ENCODE assay signal across 13 cellular contexts in genomic region chr12:108360487-108360886, GRCh38. TPM values are rescaled to one million over a fixed set of nuclear protein-coding genes. Genes with fewer than 3 reads are reported as not detected.
A peak's percentile ranks its signal among the peaks of the same experiment; 100 is the strongest.
DNase-seq lines count a peak whose midpoint lies in the region; ATAC-seq, FAIRE-seq and TF ChIP-seq lines count a peak whose summit lies in the region.
"Had no signal": no experiment of that assay in that cellular context is flagged by ENCODE, and none has a peak within 500 bp of the region (broad histone marks: within the 10 kb centered on the region; RNA-seq: fewer than 3 reads in every experiment).

No MANE protein-coding gene starts in this region.

- dilution Hi-C loops in endothelial cell of umbilical vein (cut with MboI; ENCODE audit: extremely low pct_ligation_motif_present, low sequenced_read_pairs), result no loop called here

- no peak overlapping the region for H2AFZ ChIP-seq in endothelial cell of umbilical vein (ENCODE audit: low read depth, low read length)

- no peak for TF ChIP-seq CTCF in endothelial cell of umbilical vein (IDR thresholded peaks at IDR 0.05; ENCODE audit: extremely low read depth in 1 of 2, insufficient read depth in 1 of 2, low read depth in 1 of 2, low read length in 2 of 2)

- no peaks in the 10 kb centered on the region for H3K9me3 ChIP-seq in BLaER1 treated with 17β-estradiol and CSF1 and Interleukin-3, amounts not matched to agents 10 nM and 100 nM (replicated peaks in 1 of 11)
- no peaks in the 10 kb centered on the region for H3K9me3 ChIP-seq in endothelial cell of umbilical vein (replicated peaks; ENCODE audit: control insufficient read depth, insufficient read depth, low read length)

- POLR2A ChIA-PET in endothelial cell of umbilical vein (lab: Charles Lee), result no interaction called here

- no TSS peak for BruUV-seq in endothelial cell of umbilical vein (replicated peaks; lab: Mats Ljungman, UMichigan)

- no peaks in the 10 kb centered on the region for H3K79me2 ChIP-seq in endothelial cell of umbilical vein (ENCODE audit: control insufficient read depth, insufficient read depth, low read length)

- no peak overlapping the region for H3K4me3 ChIP-seq in BLaER1 treated with 17β-estradiol and CSF1 and Interleukin-3, amounts not matched to agents 10 nM and 100 nM
- no peak overlapping the region for H3K4me3 ChIP-seq in endothelial cell of umbilical vein (replicated peaks in 1 of 3; ENCODE audit: insufficient read depth in 1 of 3, low read depth in 1 of 3, low read length in 3 of 3)

- peak; percentile 47 for DNase-seq in endothelial cell of umbilical vein (ENCODE audit: low read depth, low spot score)
- DNase-seq in effector CD4-positive, alpha-beta T cell, result no peak
- DNase-seq in OCI-M1 (lab: John Stamatoyannopoulos, UW), result no peak
- DNase-seq in sciatic nerve (ENCODE audit: low spot score), result no peak
- DNase-seq: KG1; NCI-H510A treated with DMSO at 0.1 percent for 48 hours; stimulated activated CD4-positive, alpha-beta T cell treated with anti-CD3 and anti-CD28 coated beads, Interleukin-15, amount 100 ng/mL, for 24 hours had no signal

- H3K27me3 ChIP-seq in BLaER1 treated with 17β-estradiol and CSF1 and Interleukin-3, amounts not matched to agents 10 nM and 100 nM, result peaks cover 75 to 99% (median 95%) of the 10 kb centered on the region in 11 experiments
- no peaks in the 10 kb centered on the region for H3K27me3 ChIP-seq in endothelial cell of umbilical vein (ENCODE audit: control insufficient read depth in 2 of 2, insufficient read depth in 2 of 2, low read length in 2 of 2)

- H3K9ac ChIP-seq in BLaER1 treated with 17β-estradiol and CSF1 and Interleukin-3, amounts not matched to agents 10 nM and 100 nM, result no peak overlapping the region
- H3K9ac ChIP-seq in endothelial cell of umbilical vein (replicated peaks; ENCODE audit: extremely low read depth, insufficient read depth, low read length), result no peak overlapping the region

- no peak overlapping the region for H3K27ac ChIP-seq in BLaER1 treated with 17β-estradiol and CSF1 and Interleukin-3, amounts not matched to agents 10 nM and 100 nM
- no peak overlapping the region for H3K27ac ChIP-seq in endothelial cell of umbilical vein (ENCODE audit: insufficient read depth, low read depth, low read length)

- peaks cover 14 to 67% (median 19%) of the 10 kb centered on the region in 10 experiments for H3K4me1 ChIP-seq in BLaER1 treated with 17β-estradiol and CSF1 and Interleukin-3, amounts not matched to agents 10 nM and 100 nM
- no peaks in the 10 kb centered on the region for H3K4me1 ChIP-seq in endothelial cell of umbilical vein (ENCODE audit: control insufficient read depth, extremely low read depth, insufficient read depth, low read length)

- no peaks in the 10 kb centered on the region for H3K9me1 ChIP-seq in endothelial cell of umbilical vein (replicated peaks; ENCODE audit: control insufficient read depth, extremely low read depth, insufficient read depth, low read length)

- intact Hi-C loops in endothelial cell of umbilical vein (cut with micrococcal nuclease), result no loop called here
- intact Hi-C loops in sciatic nerve (cut with DNase I), result no loop called here

- H3K36me3 ChIP-seq in BLaER1 treated with 17β-estradiol and CSF1 and Interleukin-3, amounts not matched to agents 10 nM and 100 nM, result no peaks in the 10 kb centered on the region
- no peaks in the 10 kb centered on the region for H3K36me3 ChIP-seq in endothelial cell of umbilical vein (ENCODE audit: control insufficient read depth in 2 of 2, extremely low read depth in 1 of 2, insufficient read depth in 2 of 2, low read length in 2 of 2)

- peaks cover 0 to 56% (median 31%) of the 10 kb centered on the region in 11 experiments; a peak in 12 of 22 replicates for H4K20me1 ChIP-seq in BLaER1 treated with 17β-estradiol and CSF1 and Interleukin-3, amounts not matched to agents 10 nM and 100 nM
- H4K20me1 ChIP-seq in endothelial cell of umbilical vein (replicated peaks; ENCODE audit: control insufficient read depth, extremely low read depth, insufficient read depth, low read length), result no peaks in the 10 kb centered on the region

- no peak for TF ChIP-seq POLR2A in endothelial cell of umbilical vein (IDR thresholded peaks at IDR 0.05; ENCODE audit: low read depth, low read length)

- ATAC-seq in GM19463 (IDR thresholded peaks at IDR 0.05; ENCODE audit: unreplicated experiment), result peak; percentile 86
- ATAC-seq in HG03460 (IDR thresholded peaks at IDR 0.05; ENCODE audit: unreplicated experiment), result peak; percentile 66
- ATAC-seq in GM21526 (IDR thresholded peaks at IDR 0.05; ENCODE audit: low FRiP score, unreplicated experiment), result no peak
- no peak for ATAC-seq in sciatic nerve

- FAIRE-seq in endothelial cell of umbilical vein (lab: Jason Lieb, UNC), result no peak
- FAIRE-seq: H54 had no signal

- peak overlapping the region; percentile 13 to 66 (median 41); a peak in 21 of 22 replicates for H3K4me2 ChIP-seq in BLaER1 treated with 17β-estradiol and CSF1 and Interleukin-3, amounts not matched to agents 10 nM and 100 nM
- H3K4me2 ChIP-seq in endothelial cell of umbilical vein (ENCODE audit: insufficient read depth, low read length), result no peak overlapping the region

- CTCF ChIA-PET in endothelial cell of umbilical vein (lab: Charles Lee), result interaction anchor here (1.0 to 1.1 kb wide), 3 partner anchors 10 to 475 kb away, joined by 3 read pairs; no protein-coding TSS in a partner anchor

TF ChIP-seq in endothelial cell of umbilical vein, 7 proteins besides CTCF, POLR2A, EP300 and RAD21:
- no peak for TF ChIP-seq POLR2AphosphoS5 (IDR thresholded peaks at IDR 0.05; ENCODE audit: insufficient read depth, low read depth, low read length)
- TF ChIP-seq EZH2 (IDR thresholded peaks at IDR 0.05; ENCODE audit: borderline replicate concordance, low read depth, low read length, severe bottlenecking), result no peak
- no peak for TF ChIP-seq JUN (IDR thresholded peaks at IDR 0.05; ENCODE audit: borderline replicate concordance, insufficient read depth, insufficient read length, low read depth)
- TF ChIP-seq FOS (IDR thresholded peaks at IDR 0.05; ENCODE audit: borderline replicate concordance, insufficient read depth, low read length), result no peak
- no peak for TF ChIP-seq MYC (IDR thresholded peaks at IDR 0.05; ENCODE audit: low read depth, low read length)
- TF ChIP-seq GATA2 (IDR thresholded peaks at IDR 0.05; ENCODE audit: insufficient read depth, insufficient read length, low read depth, low read length), result no peak
- no peak for TF ChIP-seq MAX (IDR thresholded peaks at IDR 0.05; ENCODE audit: insufficient read depth, insufficient read length)
TF ChIP-seq in endothelial cell of umbilical vein: peak in this region for 0.

RNA-seq across cellular contexts. Expression of gene CMKLR1, which starts 21.4 kb away (rescaled TPM):
- not detected in 2 replicates for total RNA-seq in endothelial cell of umbilical vein
- polyA plus RNA-seq in endothelial cell of umbilical vein, result 0.60 and 0.61 TPM in 2 replicates
- 0.14 and 0.15 TPM in 2 replicates for polyA plus RNA-seq in endothelial cell of umbilical vein (2011; cell fraction: cytosol; rRNA removed)
- polyA plus RNA-seq in endothelial cell of umbilical vein (2011; cell fraction: nucleus; rRNA removed), result 0.07 and 0.13 TPM in 2 replicates
- polyA plus RNA-seq in endothelial cell of umbilical vein (2012), result 0.13 and 0.42 TPM in 2 replicates
- 1.7 and 1.8 TPM in 2 replicates for polyA minus RNA-seq in endothelial cell of umbilical vein
- polyA minus RNA-seq in endothelial cell of umbilical vein (2011; cell fraction: cytosol; rRNA and poly(A)+ RNA removed), result not detected
- 0.10 and 0.58 TPM in 2 replicates for polyA minus RNA-seq in endothelial cell of umbilical vein (2011; cell fraction: nucleus; rRNA and poly(A)+ RNA removed)
- total RNA-seq in sciatic nerve, result 20.6 TPM
- total RNA-seq: T-helper 2 cell treated with Interferon-gamma antibody and Interleukin-4, amounts not matched to agents 100 ng/mL and 5 ng/mL, for 36 hours had no signal

Comparison
In these comparisons a context has a peak if more than half of its experiments do, and no peak if none do; other contexts are left out.
1. ATAC-seq: peak in GM19463 (single experiment) and HG03460 (single experiment); none in GM21526 (single experiment) and sciatic nerve (single experiment).
2. RNA of gene CMKLR1, which starts 21.4 kb away (total RNA-seq): 20.6 TPM in sciatic nerve (single experiment); not detected in endothelial cell of umbilical vein; every median in the first group is over 10 times any median in the second.